In genomic region chr13:31951215-31951678, GRCh38 we compare ENCODE assay signal across 9 cellular contexts.
DNase-seq lines count a peak whose midpoint lies in the region; ATAC-seq, FAIRE-seq and TF ChIP-seq lines count a peak whose summit lies in the region.
"Had no signal": no experiment of that assay in that cellular context is flagged by ENCODE, and none has a peak within 500 bp of the region (broad histone marks: within the 10 kb centered on the region; RNA-seq: fewer than 3 reads in every experiment).

No MANE protein-coding gene starts in this region.

- no peaks in the 10 kb centered on the region for H4K20me1 ChIP-seq in astrocyte (ENCODE audit: insufficient read depth, low read length)

- no peaks in the 10 kb centered on the region for H3K36me3 ChIP-seq in astrocyte (ENCODE audit: insufficient read depth, low read length)
- no peaks in the 10 kb centered on the region for H3K36me3 ChIP-seq in naive thymus-derived CD4-positive, alpha-beta T cell (ENCODE audit: control insufficient read depth in 2 of 3, insufficient read depth in 3 of 3, low read length in 3 of 3)

- H3K4me3 ChIP-seq in astrocyte (ENCODE audit: insufficient read depth, low read depth, low read length) = no peak overlapping the region
- no peak overlapping the region for H3K4me3 ChIP-seq in naive thymus-derived CD4-positive, alpha-beta T cell (ENCODE audit: low read length)

- no peak overlapping the region for H3K27ac ChIP-seq in astrocyte (ENCODE audit: low read depth, low read length)
- H3K27ac ChIP-seq in naive thymus-derived CD4-positive, alpha-beta T cell (ENCODE audit: low read depth, low read length) = no peak overlapping the region

- H3K4me1 ChIP-seq in astrocyte (ENCODE audit: insufficient read depth, low read length) = no peaks in the 10 kb centered on the region
- no peaks in the 10 kb centered on the region for H3K4me1 ChIP-seq in naive thymus-derived CD4-positive, alpha-beta T cell (ENCODE audit: control insufficient read depth in 2 of 2, insufficient read depth in 2 of 2, low read length in 2 of 2)

- H3K9me3 ChIP-seq in astrocyte (ENCODE audit: insufficient read depth, low read depth, low read length) = no peaks in the 10 kb centered on the region
- no peaks in the 10 kb centered on the region for H3K9me3 ChIP-seq in naive thymus-derived CD4-positive, alpha-beta T cell (ENCODE audit: control insufficient read depth in 2 of 3, low read length in 3 of 3)

- CTCF ChIA-PET in naive thymus-derived CD4-positive, alpha-beta T cell (lab: Charles Lee) = no interaction called here

- no peaks in the 10 kb centered on the region for H3K27me3 ChIP-seq in astrocyte (ENCODE audit: insufficient read depth, low read length)
- H3K27me3 ChIP-seq in naive thymus-derived CD4-positive, alpha-beta T cell (ENCODE audit: control insufficient read depth in 2 of 2, insufficient read depth in 2 of 2, low read length in 2 of 2) = no peaks in the 10 kb centered on the region

- TF ChIP-seq CTCF in astrocyte (IDR thresholded peaks at IDR 0.05; ENCODE audit: insufficient read depth, low read depth, low read length) = no peak

- FAIRE-seq in astrocyte (lab: Jason Lieb, UNC) = no peak
- FAIRE-seq: colon had no signal

- no peak overlapping the region for H3K4me3 Mint-ChIP-seq in astrocyte (ENCODE audit: unreplicated experiment)
- H3K4me3 Mint-ChIP-seq in naive thymus-derived CD4-positive, alpha-beta T cell = peak overlapping the region in 1 of 10 donors; percentile 56

- H3K79me2 ChIP-seq in astrocyte (ENCODE audit: insufficient read depth, low read length) = no peaks in the 10 kb centered on the region

- intact Hi-C loops in naive thymus-derived CD4-positive, alpha-beta T cell (cut with micrococcal nuclease) = no loop called here

- no peaks in the 10 kb centered on the region for H3K27me3 Mint-ChIP-seq in astrocyte (ENCODE audit: low read depth, unreplicated experiment)
- H3K27me3 Mint-ChIP-seq in naive thymus-derived CD4-positive, alpha-beta T cell = peaks cover 0 to 6% (median 0%) of the 10 kb centered on the region in 5 donors

- H3K27ac Mint-ChIP-seq in astrocyte (ENCODE audit: unreplicated experiment) = no peak overlapping the region
- H3K27ac Mint-ChIP-seq in naive thymus-derived CD4-positive, alpha-beta T cell = peak overlapping the region in 1 of 9 donors; percentile 79

- DNase-seq in HK-2 (ENCODE audit: unreplicated experiment) (peak; percentile 7), astrocyte (ENCODE audit: low read depth) (peak; percentile 14), DMS114 treated with DMSO at 0.1 percent for 48 hours (lab: John Stamatoyannopoulos, UW; ENCODE audit: unreplicated experiment) (no peak), NCI-H2196 (lab: John Stamatoyannopoulos, UW; ENCODE audit: unreplicated experiment) (no peak)
- peak in 1 of 9 donors; percentile 25 for DNase-seq in naive thymus-derived CD4-positive, alpha-beta T cell
- no peak for DNase-seq in stimulated activated CD4-positive, alpha-beta T cell treated with anti-CD3 and anti-CD28 coated beads, Interleukin-12 subunit alpha, Interleukin-12 subunit beta, amount 100 ng/mL, for 4 hours

- no peak overlapping the region for H3K4me2 ChIP-seq in astrocyte (ENCODE audit: low read length)

- ATAC-seq in GM18498 (IDR thresholded peaks at IDR 0.05; ENCODE audit: unreplicated experiment) = peak; percentile 97
- peak; percentile 95 for ATAC-seq in GM21528 (IDR thresholded peaks at IDR 0.05; ENCODE audit: low FRiP score, unreplicated experiment)
- ATAC-seq in naive thymus-derived CD4-positive, alpha-beta T cell = peak; percentile 91

- no peaks in the 10 kb centered on the region for H3K36me3 Mint-ChIP-seq in astrocyte (ENCODE audit: low read depth, unreplicated experiment)
- H3K36me3 Mint-ChIP-seq in naive thymus-derived CD4-positive, alpha-beta T cell = peaks cover 0 to 4% (median 0%) of the 10 kb centered on the region in 5 donors

- peaks cover 18% of the 10 kb centered on the region for H3K4me1 Mint-ChIP-seq in astrocyte (ENCODE audit: low read depth, unreplicated experiment)
- H3K4me1 Mint-ChIP-seq in naive thymus-derived CD4-positive, alpha-beta T cell = peaks cover 0 to 15% (median 0%) of the 10 kb centered on the region in 7 donors

- no peak overlapping the region for H2AFZ ChIP-seq in astrocyte (ENCODE audit: low read depth, low read length)

- H3K9ac ChIP-seq in astrocyte (ENCODE audit: low read length) = no peak overlapping the region

- POLR2A ChIA-PET in naive thymus-derived CD4-positive, alpha-beta T cell (lab: Charles Lee) = no interaction called here

- H3K9me3 Mint-ChIP-seq in astrocyte (ENCODE audit: unreplicated experiment) = peaks cover 2% of the 10 kb centered on the region
- H3K9me3 Mint-ChIP-seq in naive thymus-derived CD4-positive, alpha-beta T cell = peaks cover 0 to 1% (median 0%) of the 10 kb centered on the region in 11 donors

Comparison
In these comparisons a context has a peak if more than half of its experiments do, and no peak if none do; other contexts are left out.
1. DNase-seq: peak in HK-2 (single experiment) and astrocyte (single experiment); none in stimulated activated CD4-positive, alpha-beta T cell treated with anti-CD3 and anti-CD28 coated beads, Interleukin-12 subunit alpha, Interleukin-12 subunit beta, amount 100 ng/mL, for 4 hours (single experiment), DMS114 treated with DMSO at 0.1 percent for 48 hours (single experiment) and NCI-H2196 (single experiment).
2. Peak in every context shown above with its lines, with median percentiles within 50 percentile points of each other: ATAC-seq.